Comparison of ENCODE assay signal across 30 cellular contexts in the genomic region with DNA sequence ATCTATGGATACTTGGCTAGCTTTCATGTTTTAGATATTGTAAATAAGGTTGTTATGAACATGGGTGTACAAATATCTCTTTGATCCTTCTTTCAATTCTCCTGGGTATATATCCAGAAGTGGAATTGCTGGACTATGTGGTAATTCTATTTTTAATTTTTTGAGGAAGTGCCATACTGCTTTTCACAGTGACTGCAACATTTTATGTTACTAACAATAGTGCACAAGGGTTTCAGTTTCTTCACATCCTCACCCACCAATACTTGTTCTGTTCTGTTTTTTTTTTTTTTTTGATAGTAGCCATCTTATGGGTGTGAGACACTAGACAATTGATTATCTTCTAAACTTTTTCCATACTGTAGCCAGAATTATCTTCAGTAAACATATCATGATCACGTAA. TPM values are rescaled to one million over a fixed set of nuclear protein-coding genes. Genes with fewer than 3 reads are reported as not detected.
DNase-seq lines count a peak whose midpoint lies in the region; ATAC-seq, FAIRE-seq and TF ChIP-seq lines count a peak whose summit lies in the region.
"Had no signal": no experiment of that assay in that cellular context is flagged by ENCODE, and none has a peak within 500 bp of the region (broad histone marks: within the 10 kb centered on the region; RNA-seq: fewer than 3 reads in every experiment).

No MANE protein-coding gene starts in this region.

- TF ChIP-seq POLR2A in HepG2 (IDR thresholded peaks at IDR 0.05; ENCODE audit: insufficient read depth in 1 of 2, low read depth in 2 of 2, low read length in 2 of 2), result no peak

- POLR2A ChIA-PET in HepG2 (lab: Yijun Ruan, JAX), result no interaction called here

- H3K79me2 ChIP-seq in MM.1S (ENCODE audit: low read length), result no peaks in the 10 kb centered on the region
- H3K79me2 ChIP-seq in HepG2 (ENCODE audit: insufficient read depth, low read length), result no peaks in the 10 kb centered on the region

- H3K4me2 ChIP-seq in MM.1S (ENCODE audit: low read depth, low read length), result peak overlapping the region; percentile 19
- H3K4me2 ChIP-seq in HepG2 (ENCODE audit: low read depth, low read length), result no peak overlapping the region

- H3K9me3 ChIP-seq in MM.1S (replicated peaks; ENCODE audit: insufficient read depth, low read length) (no peaks in the 10 kb centered on the region), mucosa of descending colon (no peaks in the 10 kb centered on the region), HepG2 (ENCODE audit: low read length) (peaks cover 1% of the 10 kb centered on the region; the same call in 1 of the 2 replicates)
- H3K9me3 ChIP-seq: testis, vagina had no signal

- TF ChIP-seq CTCF in MM.1S (IDR thresholded peaks at IDR 0.05; ENCODE audit: low read length) (no peak), mucosa of descending colon (IDR thresholded peaks at IDR 0.05) (no peak), HepG2 (CRISPR knock-in tag; IDR thresholded peaks at IDR 0.05) (no peak)

- H4K20me1 ChIP-seq in MM.1S (ENCODE audit: insufficient read depth, low read length), result no peaks in the 10 kb centered on the region
- H4K20me1 ChIP-seq in HepG2 (ENCODE audit: insufficient read depth, low read length), result no peaks in the 10 kb centered on the region

- CTCF ChIA-PET in HepG2 (lab: Yijun Ruan, JAX; ENCODE audit: low intra/inter-chr PET ratio, low total read pairs), result no interaction called here

- no TSS peak for BruUV-seq in HepG2 (replicated peaks; lab: Mats Ljungman, UMichigan)

- ATAC-seq in GM18867 (IDR thresholded peaks at IDR 0.05; ENCODE audit: unreplicated experiment), result peak; percentile 69
- no peak for ATAC-seq in mucosa of descending colon
- ATAC-seq in HepG2, result no peak
- no peak for ATAC-seq in GM21528 (IDR thresholded peaks at IDR 0.05; ENCODE audit: low FRiP score, unreplicated experiment)
- ATAC-seq: activated T-cell treated with anti-CD3 and anti-CD28 coated beads, Interleukin-2, amount 50 U/mL, for 4 hours; K562; Right ventricle myocardium inferior; T-cell had no signal

- in situ Hi-C loops in HepG2 (cut with HindIII; ENCODE audit: extremely low pct_ligation_motif_present, low pct_unique_long_range_greater_than_20kb), result no loop called here

- DNase-seq in MM.1S (peak; percentile 54), SIG-M5 (lab: John Stamatoyannopoulos, UW) (peak; percentile 37), mucosa of descending colon (no peak), HepG2 (ENCODE audit: low spot score) (no peak)
- DNase-seq in activated CD4-positive, alpha-beta T cell treated with anti-CD3 and anti-CD28 coated beads, Interleukin-2, amount 50 U/mL, for 48 hours, result no peak
- DNase-seq: activated CD4-positive, alpha-beta T cell treated with anti-CD3 and anti-CD28 coated beads for 1 hour; activated naive CD4-positive, alpha-beta T cell treated with Interleukin-2 at 50 U/mL for 16 hours; activated T-cell treated with anti-CD3 and anti-CD28 coated beads, Interleukin-2, amount 50 U/mL, for 4 hours; CD8-positive, alpha-beta memory T cell; kidney glomerular epithelial cell; naive B cell; NCI-H1092 treated with DMSO at 0.1 percent for 48 hours; NCI-H2107; NCI-H510A; spleen; stimulated activated CD4-positive, alpha-beta T cell treated with anti-CD3 and anti-CD28 coated beads, Interleukin-4, amount 100 ng/mL, for 1 hour; stimulated activated naive CD4-positive, alpha-beta T cell; T-cell; testis had no signal

- H3K4me1 ChIP-seq in MM.1S (ENCODE audit: low read length) (peaks cover 16% of the 10 kb centered on the region), mucosa of descending colon (ENCODE audit: low read depth) (no peaks in the 10 kb centered on the region), HepG2 (ENCODE audit: insufficient read depth, low read length) (no peaks in the 10 kb centered on the region)
- H3K4me1 ChIP-seq: right atrium auricular region, testis, vagina had no signal

- no peaks in the 10 kb centered on the region for H3K9me2 ChIP-seq in MM.1S (replicated peaks; ENCODE audit: insufficient read depth, low read length)

- intact Hi-C loops in mucosa of descending colon (cut with DNase I, micrococcal nuclease) (no loop called here), HepG2 (cut with micrococcal nuclease; ENCODE audit: unreplicated experiment) (no loop called here)

- peak overlapping the region; percentile 32; the same call in 1 of the 2 replicates for H2AFZ ChIP-seq in MM.1S (ENCODE audit: low read length)
- no peak overlapping the region for H2AFZ ChIP-seq in HepG2 (ENCODE audit: low read length)

- no peaks in the 10 kb centered on the region for H3K36me3 ChIP-seq in MM.1S (replicated peaks; ENCODE audit: insufficient read depth, low read length)
- H3K36me3 ChIP-seq in mucosa of descending colon (ENCODE audit: low read depth), result no peaks in the 10 kb centered on the region
- H3K36me3 ChIP-seq in HepG2 (replicated peaks in 1 of 2; ENCODE audit: control insufficient read depth in 1 of 2, insufficient read depth in 2 of 2, low read length in 2 of 2), result no peaks in the 10 kb centered on the region
- H3K36me3 ChIP-seq: right atrium auricular region, spleen, vagina had no signal

- no peak overlapping the region for H3K4me3 ChIP-seq in MM.1S (ENCODE audit: low read length)
- H3K4me3 ChIP-seq in mucosa of descending colon, result no peak overlapping the region
- H3K4me3 ChIP-seq in HepG2 (replicated peaks in 1 of 3; ENCODE audit: insufficient read depth in 1 of 3, low read depth in 2 of 3, low read length in 3 of 3), result no peak overlapping the region
- H3K4me3 ChIP-seq: K562, right atrium auricular region, spleen, testis, vagina had no signal

- H3K27me3 ChIP-seq in MM.1S (replicated peaks; ENCODE audit: insufficient read depth, low read length) (no peaks in the 10 kb centered on the region), HepG2 (ENCODE audit: control insufficient read depth in 1 of 2, insufficient read depth in 2 of 2, low read length in 2 of 2) (no peaks in the 10 kb centered on the region)
- H3K27me3 ChIP-seq: right atrium auricular region, testis, vagina had no signal

- FAIRE-seq in HepG2 (lab: Jason Lieb, UNC), result no peak
- FAIRE-seq: K562, TTC549 had no signal

- no peak for TF ChIP-seq RAD21 in HepG2 (CRISPR knock-in tag; IDR thresholded peaks at IDR 0.05)

- WGBS in HepG2 (ENCODE audit: low lambda C conversion rate), result 25% methylated on average over 1 of the region's 1 CpG

- H3F3A ChIP-seq in MM.1S (ENCODE audit: insufficient read depth, low read length), result no peaks in the 10 kb centered on the region

- no peak overlapping the region for H3K27ac ChIP-seq in MM.1S (ENCODE audit: low read length)
- no peak overlapping the region for H3K27ac ChIP-seq in HepG2 (ENCODE audit: extremely low read length, insufficient read depth, low read length)
- H3K27ac ChIP-seq: right atrium auricular region, spleen, testis, vagina had no signal

- H3K9ac ChIP-seq in MM.1S (ENCODE audit: low read length) (no peak overlapping the region), HepG2 (ENCODE audit: insufficient read depth, low read depth, low read length) (no peak overlapping the region)

- TF ChIP-seq EP300 in HepG2 (IDR thresholded peaks at IDR 0.05; ENCODE audit: low read depth in 2 of 2, low read length in 2 of 2), result no peak
- no peak for TF ChIP-seq EP300 in HepG2 (CRISPR knock-in tag; IDR thresholded peaks at IDR 0.05; ENCODE audit: borderline replicate concordance)

RNA-seq across cellular contexts. Expression of gene NEUROD1, which starts 17.3 kb away (rescaled TPM):
- total RNA-seq in mucosa of descending colon, result 1 to 10 TPM in 2 of 3 donors, under 1 TPM in 1; 0.51 to 2.5 (median 1.5) TPM
- total RNA-seq in HepG2 (2016; rRNA removed; fragmentation: Illumina TruSeq; extraction: Trizol), result not detected in 2 replicates
- not detected in 2 replicates for total RNA-seq in HepG2 (2016; cell fraction: cytosol; rRNA removed; fragmentation: Illumina TruSeq; extraction: Trizol; ENCODE audit: low read depth)
- total RNA-seq in HepG2 (2016; cell fraction: insoluble cytoplasmic fraction; rRNA removed; fragmentation: Illumina TruSeq; extraction: Trizol), result not detected in 2 replicates
- not detected in 2 replicates for total RNA-seq in HepG2 (2016; cell fraction: membrane; rRNA removed; fragmentation: Illumina TruSeq; extraction: Trizol)
- not detected in 2 replicates for total RNA-seq in HepG2 (2016; cell fraction: nucleus; rRNA removed; fragmentation: Illumina TruSeq; extraction: Trizol)
- not detected in 2 replicates for polyA plus RNA-seq in HepG2 (2011; rRNA removed)
- polyA plus RNA-seq in HepG2 (2011; cell fraction: cytosol; rRNA removed), result not detected in 2 replicates
- polyA plus RNA-seq in HepG2 (2011; cell fraction: nucleus; rRNA removed), result not detected in 2 replicates
- polyA plus RNA-seq in HepG2 (2012), result not detected in 2 replicates
- polyA plus RNA-seq in HepG2 (2016; cell fraction: cytosol; fragmentation: Illumina TruSeq; extraction: Trizol; ENCODE audit: low read depth), result not detected in 2 replicates
- polyA plus RNA-seq in HepG2 (2016; cell fraction: insoluble cytoplasmic fraction; fragmentation: Illumina TruSeq; extraction: Trizol; ENCODE audit: low read depth), result not detected in 2 replicates
- polyA plus RNA-seq in HepG2 (2016; cell fraction: membrane; fragmentation: Illumina TruSeq; extraction: Trizol; ENCODE audit: low read depth), result not detected in 2 replicates
- polyA plus RNA-seq in HepG2 (2016; cell fraction: nucleus; fragmentation: Illumina TruSeq; extraction: Trizol; ENCODE audit: insufficient read depth, low read depth), result not detected in 2 replicates
- polyA minus RNA-seq in HepG2 (2011; rRNA and poly(A)+ RNA removed; ENCODE audit: low replicate concordance), result not detected in 2 replicates
- not detected in 2 replicates for polyA minus RNA-seq in HepG2 (2011; cell fraction: cytosol; rRNA and poly(A)+ RNA removed)
- polyA minus RNA-seq in HepG2 (2011; cell fraction: nucleus; rRNA and poly(A)+ RNA removed), result not detected in 2 replicates
- total RNA-seq: activated CD8-positive, alpha-beta memory T cell treated with anti-CD3 and anti-CD28 coated beads for 36 hours; activated T-cell treated with anti-CD3 and anti-CD28 coated beads, Interleukin-2, amount 50 U/mL, for 4 hours; CD8-positive, alpha-beta memory T cell; fibroblast of lung; glomerular endothelial cell; K562; omental fat pad; right atrium auricular region; Right ventricle myocardium inferior; spleen; T-cell; vagina had no signal
- polyA plus RNA-seq: CD8-positive, alpha-beta memory T cell; fibroblast of lung; K562 had no signal

RNA-seq across cellular contexts. Expression of gene CERKL, which starts 40.7 kb away (rescaled TPM):
- under 1 TPM in 1 of 3 donors, not detected in 2; 0.12 TPM for total RNA-seq in mucosa of descending colon
- not detected in 2 replicates for total RNA-seq in HepG2 (2016; rRNA removed; fragmentation: Illumina TruSeq; extraction: Trizol)
- total RNA-seq in HepG2 (2016; cell fraction: cytosol; rRNA removed; fragmentation: Illumina TruSeq; extraction: Trizol; ENCODE audit: low read depth), result not detected in 2 replicates
- not detected in 2 replicates for total RNA-seq in HepG2 (2016; cell fraction: insoluble cytoplasmic fraction; rRNA removed; fragmentation: Illumina TruSeq; extraction: Trizol)
- total RNA-seq in HepG2 (2016; cell fraction: membrane; rRNA removed; fragmentation: Illumina TruSeq; extraction: Trizol), result not detected in 2 replicates
- not detected in 2 replicates for total RNA-seq in HepG2 (2016; cell fraction: nucleus; rRNA removed; fragmentation: Illumina TruSeq; extraction: Trizol)
- not detected in 2 replicates for polyA plus RNA-seq in HepG2 (2011; rRNA removed)
- not detected in 2 replicates for polyA plus RNA-seq in HepG2 (2011; cell fraction: cytosol; rRNA removed)
- polyA plus RNA-seq in HepG2 (2011; cell fraction: nucleus; rRNA removed), result not detected in 2 replicates
- not detected in 2 replicates for polyA plus RNA-seq in HepG2 (2012)
- not detected in 2 replicates for polyA plus RNA-seq in HepG2 (2016; cell fraction: cytosol; fragmentation: Illumina TruSeq; extraction: Trizol; ENCODE audit: low read depth)
- not detected in 2 replicates for polyA plus RNA-seq in HepG2 (2016; cell fraction: insoluble cytoplasmic fraction; fragmentation: Illumina TruSeq; extraction: Trizol; ENCODE audit: low read depth)
- not detected in 2 replicates for polyA plus RNA-seq in HepG2 (2016; cell fraction: membrane; fragmentation: Illumina TruSeq; extraction: Trizol; ENCODE audit: low read depth)
- not detected in 2 replicates for polyA plus RNA-seq in HepG2 (2016; cell fraction: nucleus; fragmentation: Illumina TruSeq; extraction: Trizol; ENCODE audit: insufficient read depth, low read depth)
- not detected in 2 replicates for polyA minus RNA-seq in HepG2 (2011; rRNA and poly(A)+ RNA removed; ENCODE audit: low replicate concordance)
- polyA minus RNA-seq in HepG2 (2011; cell fraction: cytosol; rRNA and poly(A)+ RNA removed), result not detected in 2 replicates
- not detected in 2 replicates for polyA minus RNA-seq in HepG2 (2011; cell fraction: nucleus; rRNA and poly(A)+ RNA removed)
- total RNA-seq: activated CD8-positive, alpha-beta memory T cell treated with anti-CD3 and anti-CD28 coated beads for 36 hours; CD8-positive, alpha-beta memory T cell; glomerular endothelial cell; K562; omental fat pad; right atrium auricular region; Right ventricle myocardium inferior; vagina had no signal
- polyA plus RNA-seq: fibroblast of lung had no signal

Comparison
In these comparisons a context has a peak if more than half of its experiments do, and no peak if none do; other contexts are left out.
1. DNase-seq: peak in MM.1S (single experiment) and SIG-M5 (single experiment); none in mucosa of descending colon (0 of 3), activated CD4-positive, alpha-beta T cell treated with anti-CD3 and anti-CD28 coated beads, Interleukin-2, amount 50 U/mL, for 48 hours (0 of 2) and HepG2 (single experiment).